Comparison of ENCODE assay signal across 9 cellular contexts in the genomic region with DNA sequence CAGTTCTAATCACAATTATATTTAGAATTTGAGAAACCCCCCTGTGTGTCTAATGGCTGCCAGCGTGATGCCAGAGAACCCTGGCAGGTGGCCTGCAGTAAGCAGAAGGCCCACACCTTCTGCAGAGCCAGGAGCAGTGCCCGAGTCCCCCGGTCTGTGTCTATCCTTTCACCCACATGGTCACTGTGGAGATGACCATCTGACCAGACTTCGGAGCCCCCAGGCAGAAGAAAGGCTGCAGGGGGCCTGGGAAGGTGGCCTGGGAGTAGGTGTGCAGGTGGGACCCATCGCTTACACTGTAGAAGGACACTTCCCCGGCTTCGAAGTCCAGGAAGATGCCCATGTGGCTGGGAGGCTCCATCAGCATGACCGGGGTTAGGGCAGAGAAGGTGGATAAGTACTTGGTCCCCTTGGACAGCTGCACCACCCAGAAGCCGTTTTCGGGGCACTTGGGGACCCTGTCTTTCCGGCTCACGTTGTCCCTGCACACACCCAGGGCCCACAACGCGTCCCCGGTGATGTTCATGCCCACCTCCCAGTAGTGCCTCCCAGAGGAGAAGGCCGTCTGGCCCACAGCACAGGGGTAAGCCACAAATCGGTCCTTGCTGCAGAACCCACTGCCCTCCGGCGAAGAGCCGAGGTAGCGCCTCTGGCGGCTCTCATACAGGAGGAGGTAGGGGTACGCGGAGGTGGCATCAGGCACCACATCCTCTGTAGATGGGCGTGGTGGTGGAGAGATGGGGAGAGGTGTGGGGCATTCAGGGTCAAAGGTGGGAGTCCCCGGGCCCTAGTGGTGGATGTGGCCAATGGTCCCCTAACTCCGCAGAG. TPM values are rescaled to one million over a fixed set of nuclear protein-coding genes. Genes with fewer than 3 reads are reported as not detected.
A peak's percentile ranks its signal among the peaks of the same experiment; 100 is the strongest.
DNase-seq lines count a peak whose midpoint lies in the region; ATAC-seq, FAIRE-seq and TF ChIP-seq lines count a peak whose summit lies in the region.
"Had no signal": no experiment of that assay in that cellular context is flagged by ENCODE, and none has a peak within 500 bp of the region (broad histone marks: within the 10 kb centered on the region; RNA-seq: fewer than 3 reads in every experiment).

No MANE protein-coding gene starts in this region.

- H3K4me1 Mint-ChIP-seq in astrocyte (ENCODE audit: low read depth, unreplicated experiment), result peaks cover 7% of the 10 kb centered on the region

- no peak for FAIRE-seq in astrocyte (lab: Jason Lieb, UNC)

- H3K4me1 ChIP-seq in HCT116 (ENCODE audit: control insufficient read depth in 1 of 2, insufficient read depth in 2 of 2, low read length in 2 of 2) (peaks cover 9 to 21% of the 10 kb centered on the region in 2 experiments), astrocyte (ENCODE audit: insufficient read depth, low read length) (peaks cover 24% of the 10 kb centered on the region)

- CTCF ChIA-PET in HCT116 (lab: Charles Lee), result no interaction called here

- no peaks in the 10 kb centered on the region for H3K27me3 ChIP-seq in HCT116 (ENCODE audit: insufficient read depth, low read length)
- no peaks in the 10 kb centered on the region for H3K27me3 ChIP-seq in astrocyte (ENCODE audit: insufficient read depth, low read length)

- H3K79me2 ChIP-seq in HCT116 (ENCODE audit: insufficient read depth, low read length) (peaks cover 33% of the 10 kb centered on the region), astrocyte (ENCODE audit: insufficient read depth, low read length) (peaks cover 50% of the 10 kb centered on the region)

- no peaks in the 10 kb centered on the region for H3K27me3 Mint-ChIP-seq in astrocyte (ENCODE audit: low read depth, unreplicated experiment)

- no TSS peak for BruUV-seq in HCT116 (replicated peaks; lab: Mats Ljungman, UMichigan)

- H3K4me2 ChIP-seq in HCT116 (ENCODE audit: low read length), result peak overlapping the region; percentile 85
- H3K4me2 ChIP-seq in astrocyte (ENCODE audit: low read length), result peak overlapping the region; percentile 91

- no peak for ATAC-seq in HCT116

- H3K36me3 ChIP-seq in HCT116 (ENCODE audit: control insufficient read depth in 1 of 2, insufficient read depth in 2 of 2, low read length in 2 of 2), result peaks cover 0 to 16% of the 10 kb centered on the region in 2 experiments; a peak in 2 of 4 replicates
- no peaks in the 10 kb centered on the region for H3K36me3 ChIP-seq in astrocyte (ENCODE audit: insufficient read depth, low read length)

- RAD21 ChIA-PET in HCT116 (lab: Charles Lee; ENCODE audit: low non-redundant PET in 1 of 2, low total read pairs in 2 of 2, uncharacterized antibody in 2 of 2, unreplicated experiment in 2 of 2), result no interaction called here

- no peaks in the 10 kb centered on the region for H3K9me3 Mint-ChIP-seq in astrocyte (ENCODE audit: unreplicated experiment)

- peak overlapping the region; percentile 82; the same call in 1 of the 2 replicates for H3K27ac ChIP-seq in HCT116 (ENCODE audit: low read depth, low read length)
- no peak overlapping the region for H3K27ac ChIP-seq in astrocyte (ENCODE audit: low read depth, low read length)

- peaks cover 13% of the 10 kb centered on the region for H3K36me3 Mint-ChIP-seq in astrocyte (ENCODE audit: low read depth, unreplicated experiment)

- H3K27ac Mint-ChIP-seq in astrocyte (ENCODE audit: unreplicated experiment), result no peak overlapping the region

- peak overlapping the region; percentile 86 for H3K4me3 Mint-ChIP-seq in astrocyte (ENCODE audit: unreplicated experiment)

- TF ChIP-seq POLR2A in HCT116 (IDR thresholded peaks at IDR 0.05; ENCODE audit: borderline replicate concordance, extremely low read depth, insufficient read depth, insufficient read length), result no peak

- H3K9me2 ChIP-seq in HCT116 (ENCODE audit: insufficient read depth), result no peaks in the 10 kb centered on the region

- intact Hi-C loops in HCT116 (cut with micrococcal nuclease), result no loop called here

- no peak for DNase-seq in AG09309 (ENCODE audit: low read depth)
- DNase-seq in HCT116 (ENCODE audit: low read depth, low spot score), result no peak
- no peak for DNase-seq in astrocyte (ENCODE audit: low read depth)
- peak; percentile 68 for DNase-seq in mesenteric fat pad (ENCODE audit: low spot score)
- no peak for DNase-seq in NCI-H2107 treated with DMSO at 0.1 percent for 48 hours (lab: John Stamatoyannopoulos, UW; ENCODE audit: unreplicated experiment)
- DNase-seq in SW 1271 (lab: John Stamatoyannopoulos, UW), result no peak
- DNase-seq in DMS114 treated with DMSO at 0.1 percent for 48 hours (lab: John Stamatoyannopoulos, UW; ENCODE audit: unreplicated experiment), result no peak
- DNase-seq in NCI-H1105 (lab: John Stamatoyannopoulos, UW), result no peak
- DNase-seq: NCI-H510A treated with DMSO at 0.1 percent for 48 hours had no signal

- H2AFZ ChIP-seq in HCT116 (ENCODE audit: low read depth, low read length, poor library complexity, severe bottlenecking), result no peak overlapping the region
- H2AFZ ChIP-seq in astrocyte (ENCODE audit: low read depth, low read length), result no peak overlapping the region

- no peak for TF ChIP-seq CTCF in AG09309 (IDR thresholded peaks at IDR 0.05; ENCODE audit: control insufficient read depth, insufficient read depth, low read depth, low read length, missing control alignments)
- no peak for TF ChIP-seq CTCF in HCT116 (IDR thresholded peaks at IDR 0.05 in 2 of 3, conservative IDR thresholded peaks at IDR 0.05 in 1 of 3; ENCODE audit: borderline replicate concordance in 1 of 3, insufficient read depth in 1 of 3, low read depth in 2 of 3, low read length in 2 of 3)
- TF ChIP-seq CTCF in astrocyte (IDR thresholded peaks at IDR 0.05; ENCODE audit: insufficient read depth, low read depth, low read length), result no peak

- H3K9ac ChIP-seq in HCT116 (ENCODE audit: low read length) (peak overlapping the region; percentile 68; the same call in 1 of the 2 replicates), astrocyte (ENCODE audit: low read length) (peak overlapping the region; percentile 78)

- H3K4me3 ChIP-seq in AG09309 (ENCODE audit: control insufficient read depth, low read depth, low read length) (peak overlapping the region; percentile 64), HCT116 (replicated peaks in 1 of 2; ENCODE audit: low read depth in 1 of 2, low read length in 2 of 2) (peak overlapping the region; percentile 80 to 82; a peak in 3 of 4 replicates), astrocyte (ENCODE audit: insufficient read depth, low read depth, low read length) (peak overlapping the region; percentile 73)

- POLR2A ChIA-PET in HCT116 (lab: Charles Lee), result no interaction called here

- H4K20me1 ChIP-seq in HCT116 (ENCODE audit: insufficient read depth), result no peaks in the 10 kb centered on the region
- peaks cover 55% of the 10 kb centered on the region for H4K20me1 ChIP-seq in astrocyte (ENCODE audit: insufficient read depth, low read length)

- no peak for TF ChIP-seq RAD21 in HCT116 (IDR thresholded peaks at IDR 0.05; ENCODE audit: low read depth)

- H3K9me3 ChIP-seq in HCT116 (ENCODE audit: control insufficient read depth in 1 of 2, insufficient read depth in 1 of 2, low read depth in 1 of 2, low read length in 2 of 2) (no peaks in the 10 kb centered on the region), astrocyte (ENCODE audit: insufficient read depth, low read depth, low read length) (no peaks in the 10 kb centered on the region)

TF ChIP-seq in HCT116, 20 proteins besides CTCF, POLR2A, EP300 and RAD21:
- TF ChIP-seq, protein P1, sequence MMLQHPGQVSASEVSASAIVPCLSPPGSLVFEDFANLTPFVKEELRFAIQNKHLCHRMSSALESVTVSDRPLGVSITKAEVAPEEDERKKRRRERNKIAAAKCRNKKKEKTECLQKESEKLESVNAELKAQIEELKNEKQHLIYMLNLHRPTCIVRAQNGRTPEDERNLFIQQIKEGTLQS (IDR thresholded peaks at IDR 0.05), result no peak
- TF ChIP-seq, protein P2, sequence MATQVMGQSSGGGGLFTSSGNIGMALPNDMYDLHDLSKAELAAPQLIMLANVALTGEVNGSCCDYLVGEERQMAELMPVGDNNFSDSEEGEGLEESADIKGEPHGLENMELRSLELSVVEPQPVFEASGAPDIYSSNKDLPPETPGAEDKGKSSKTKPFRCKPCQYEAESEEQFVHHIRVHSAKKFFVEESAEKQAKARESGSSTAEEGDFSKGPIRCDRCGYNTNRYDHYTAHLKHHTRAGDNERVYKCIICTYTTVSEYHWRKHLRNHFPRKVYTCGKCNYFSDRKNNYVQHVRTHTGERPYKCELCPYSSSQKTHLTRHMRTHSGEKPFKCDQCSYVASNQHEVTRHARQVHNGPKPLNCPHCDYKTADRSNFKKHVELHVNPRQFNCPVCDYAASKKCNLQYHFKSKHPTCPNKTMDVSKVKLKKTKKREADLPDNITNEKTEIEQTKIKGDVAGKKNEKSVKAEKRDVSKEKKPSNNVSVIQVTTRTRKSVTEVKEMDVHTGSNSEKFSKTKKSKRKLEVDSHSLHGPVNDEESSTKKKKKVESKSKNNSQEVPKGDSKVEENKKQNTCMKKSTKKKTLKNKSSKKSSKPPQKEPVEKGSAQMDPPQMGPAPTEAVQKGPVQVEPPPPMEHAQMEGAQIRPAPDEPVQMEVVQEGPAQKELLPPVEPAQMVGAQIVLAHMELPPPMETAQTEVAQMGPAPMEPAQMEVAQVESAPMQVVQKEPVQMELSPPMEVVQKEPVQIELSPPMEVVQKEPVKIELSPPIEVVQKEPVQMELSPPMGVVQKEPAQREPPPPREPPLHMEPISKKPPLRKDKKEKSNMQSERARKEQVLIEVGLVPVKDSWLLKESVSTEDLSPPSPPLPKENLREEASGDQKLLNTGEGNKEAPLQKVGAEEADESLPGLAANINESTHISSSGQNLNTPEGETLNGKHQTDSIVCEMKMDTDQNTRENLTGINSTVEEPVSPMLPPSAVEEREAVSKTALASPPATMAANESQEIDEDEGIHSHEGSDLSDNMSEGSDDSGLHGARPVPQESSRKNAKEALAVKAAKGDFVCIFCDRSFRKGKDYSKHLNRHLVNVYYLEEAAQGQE (IDR thresholded peaks at IDR 0.05; ENCODE audit: low read depth), result no peak
- TF ChIP-seq, protein P3, sequence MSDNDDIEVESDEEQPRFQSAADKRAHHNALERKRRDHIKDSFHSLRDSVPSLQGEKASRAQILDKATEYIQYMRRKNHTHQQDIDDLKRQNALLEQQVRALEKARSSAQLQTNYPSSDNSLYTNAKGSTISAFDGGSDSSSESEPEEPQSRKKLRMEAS (IDR thresholded peaks at IDR 0.05), result no peak
- TF ChIP-seq EZH2phosphoT487 (IDR thresholded peaks at IDR 0.05; ENCODE audit: borderline replicate concordance), result no peak

RNA-seq across cellular contexts. Expression of a gene that starts 1.6 kb away (rescaled TPM):
- total RNA-seq in HCT116 (2021; ENCODE audit: unreplicated experiment) (42.5 TPM), astrocyte (25.7 and 32.2 TPM in 2 replicates), mesenteric fat pad (12.2 TPM)
- 22.9 and 24.4 TPM in 2 replicates for polyA plus RNA-seq in HCT116 (2012)

RNA-seq across cellular contexts. Expression of a gene that starts 8.4 kb away (rescaled TPM):
- not detected for total RNA-seq in HCT116 (2021; ENCODE audit: unreplicated experiment)
- polyA plus RNA-seq in HCT116 (2012), result 0.27 and 0.43 TPM in 2 replicates
- total RNA-seq in astrocyte, result 0.82 and 1.5 TPM in 2 replicates
- total RNA-seq in mesenteric fat pad, result not detected
